In the genomic region with DNA sequence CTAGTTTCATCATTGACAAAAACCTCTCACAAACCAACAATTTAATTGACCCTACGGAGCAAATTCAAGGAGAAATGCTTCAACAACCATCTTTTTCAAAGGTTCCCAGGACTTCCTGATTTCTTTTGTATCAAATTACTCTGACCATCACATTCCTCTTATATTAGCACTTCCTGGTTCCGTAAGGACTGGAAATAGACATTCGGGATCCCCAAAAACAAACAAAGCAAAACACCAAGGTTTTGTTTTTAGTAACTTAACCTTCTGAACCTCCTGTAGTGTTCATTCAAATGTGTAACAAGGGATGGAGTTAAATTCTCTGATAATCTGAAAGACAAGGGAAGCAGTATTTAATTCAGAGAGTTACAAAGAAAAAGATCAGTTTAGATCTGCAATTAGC, we compare ENCODE assay signal across 23 cellular contexts.
DNase-seq lines count a peak whose midpoint lies in the region; ATAC-seq, FAIRE-seq and TF ChIP-seq lines count a peak whose summit lies in the region.
"Had no signal": no experiment of that assay in that cellular context is flagged by ENCODE, and none has a peak within 500 bp of the region (broad histone marks: within the 10 kb centered on the region; RNA-seq: fewer than 3 reads in every experiment).

No MANE protein-coding gene starts in this region.

- no peak for FAIRE-seq in HepG2 (lab: Jason Lieb, UNC)
- FAIRE-seq: colon, frontal cortex had no signal

- peak overlapping the region; percentile 62 for H3K27ac Mint-ChIP-seq in endothelial cell (ENCODE audit: unreplicated experiment)
- peak overlapping the region; percentile 2 to 68 (median 43) for H3K27ac Mint-ChIP-seq in nephron
- H3K27ac Mint-ChIP-seq in CD4-positive, alpha-beta T cell, result no peak overlapping the region
- H3K27ac Mint-ChIP-seq: CD4-positive, alpha-beta memory T cell; endodermal cell; mesothelial cell of epicardium had no signal

- TF ChIP-seq CTCF in PC-3 (conservative IDR thresholded peaks at IDR 0.05; ENCODE audit: low read depth, low read length) (no peak), endothelial cell (IDR thresholded peaks at IDR 0.05; ENCODE audit: unreplicated experiment) (no peak), nephron (IDR thresholded peaks at IDR 0.05; ENCODE audit: unreplicated experiment in 3 of 3) (no peak), foreskin keratinocyte (conservative IDR thresholded peaks at IDR 0.05) (no peak), HepG2 (CRISPR knock-in tag; IDR thresholded peaks at IDR 0.05) (no peak)
- TF ChIP-seq CTCF in CD4-positive, alpha-beta T cell (IDR thresholded peaks at IDR 0.05), result no peak

- H3K4me1 Mint-ChIP-seq in endothelial cell (ENCODE audit: unreplicated experiment), result peaks cover 39% of the 10 kb centered on the region
- H3K4me1 Mint-ChIP-seq in nephron, result peaks cover 9% of the 10 kb centered on the region
- no peaks in the 10 kb centered on the region for H3K4me1 Mint-ChIP-seq in CD4-positive, alpha-beta T cell (ENCODE audit: low read depth)
- H3K4me1 Mint-ChIP-seq: endodermal cell had no signal

- in situ Hi-C loops in HepG2 (cut with HindIII; ENCODE audit: extremely low pct_ligation_motif_present, low pct_unique_long_range_greater_than_20kb), result no loop called here

- peak overlapping the region; percentile 60 for H2AFZ ChIP-seq in PC-3 (ENCODE audit: low read length)
- no peak overlapping the region for H2AFZ ChIP-seq in HepG2 (ENCODE audit: low read length)

- H3K79me2 ChIP-seq in PC-3 (ENCODE audit: low read length), result no peaks in the 10 kb centered on the region
- no peaks in the 10 kb centered on the region for H3K79me2 ChIP-seq in HepG2 (ENCODE audit: insufficient read depth, low read length)

- TF ChIP-seq RAD21 in HepG2 (CRISPR knock-in tag; IDR thresholded peaks at IDR 0.05), result no peak

- H3K4me3 ChIP-seq in PC-3 (ENCODE audit: low read length) (no peak overlapping the region), HepG2 (replicated peaks in 1 of 3; ENCODE audit: insufficient read depth in 1 of 3, low read depth in 2 of 3, low read length in 3 of 3) (no peak overlapping the region)
- H3K4me3 ChIP-seq: testis had no signal

- H3K9me3 Mint-ChIP-seq in endothelial cell (ENCODE audit: unreplicated experiment), result no peaks in the 10 kb centered on the region
- peaks cover 25% of the 10 kb centered on the region for H3K9me3 Mint-ChIP-seq in nephron
- peaks cover 2% of the 10 kb centered on the region for H3K9me3 Mint-ChIP-seq in CD4-positive, alpha-beta T cell

- H3K36me3 Mint-ChIP-seq in endothelial cell (ENCODE audit: low read depth, unreplicated experiment) (peaks cover 3% of the 10 kb centered on the region), nephron (ENCODE audit: low read depth) (no peaks in the 10 kb centered on the region)
- H3K36me3 Mint-ChIP-seq in CD4-positive, alpha-beta T cell (ENCODE audit: low read depth), result no peaks in the 10 kb centered on the region
- H3K36me3 Mint-ChIP-seq: CD4-positive, alpha-beta memory T cell; mesothelial cell of epicardium had no signal

- H3K27me3 ChIP-seq in PC-3 (ENCODE audit: low read length) (no peaks in the 10 kb centered on the region), foreskin keratinocyte (no peaks in the 10 kb centered on the region), HepG2 (ENCODE audit: control insufficient read depth in 1 of 2, insufficient read depth in 2 of 2, low read length in 2 of 2) (0 out of 5 replicates have a peak, but pooled peaks cover 0 to 5% of the 10 kb centered on the region in 2 experiments)
- H3K27me3 ChIP-seq in CD4-positive, alpha-beta T cell (ENCODE audit: control insufficient read depth, insufficient read depth, low read length), result no peaks in the 10 kb centered on the region
- H3K27me3 ChIP-seq: testis had no signal

- no peak for TF ChIP-seq POLR2A in HepG2 (IDR thresholded peaks at IDR 0.05; ENCODE audit: insufficient read depth in 1 of 2, low read depth in 2 of 2, low read length in 2 of 2)

- POLR2A ChIA-PET in PC-3 (lab: Charles Lee; ENCODE audit: unreplicated experiment) (no interaction called here), HepG2 (lab: Yijun Ruan, JAX) (no interaction called here)
- POLR2A ChIA-PET in CD4-positive, alpha-beta T cell (lab: Charles Lee), result no interaction called here

- H3K9me3 ChIP-seq in PC-3 (ENCODE audit: low read length) (peaks cover 14% of the 10 kb centered on the region), HepG2 (ENCODE audit: low read length) (no peaks in the 10 kb centered on the region)
- H3K9me3 ChIP-seq in CD4-positive, alpha-beta T cell (ENCODE audit: control insufficient read depth, low read length), result no peaks in the 10 kb centered on the region
- H3K9me3 ChIP-seq: testis had no signal

- H3K9me2 ChIP-seq in PC-3 (replicated peaks; ENCODE audit: low read length), result no peaks in the 10 kb centered on the region

- H3K4me2 ChIP-seq in PC-3 (ENCODE audit: low read length), result peak overlapping the region; percentile 19
- no peak overlapping the region for H3K4me2 ChIP-seq in HepG2 (ENCODE audit: low read depth, low read length)

- H3K27ac ChIP-seq in PC-3 (ENCODE audit: low read length), result peak overlapping the region; percentile 25
- no peak overlapping the region for H3K27ac ChIP-seq in foreskin keratinocyte
- H3K27ac ChIP-seq in HepG2 (ENCODE audit: extremely low read length, insufficient read depth, low read length), result no peak overlapping the region
- H3K27ac ChIP-seq in CD4-positive, alpha-beta T cell (ENCODE audit: low read depth, low read length), result no peak overlapping the region
- H3K27ac ChIP-seq: testis had no signal

- H4K20me1 ChIP-seq in PC-3 (ENCODE audit: low read length) (no peaks in the 10 kb centered on the region), HepG2 (ENCODE audit: insufficient read depth, low read length) (no peaks in the 10 kb centered on the region)

- peaks cover 2% of the 10 kb centered on the region for H3K27me3 Mint-ChIP-seq in endothelial cell (ENCODE audit: unreplicated experiment)
- H3K27me3 Mint-ChIP-seq in nephron (ENCODE audit: low read depth), result no peaks in the 10 kb centered on the region
- no peaks in the 10 kb centered on the region for H3K27me3 Mint-ChIP-seq in CD4-positive, alpha-beta T cell

- peak; percentile 26 for DNase-seq in EL
- peak; percentile 80 for DNase-seq in PC-3
- no peak for DNase-seq in endothelial cell (ENCODE audit: low spot score)
- no peak for DNase-seq in foreskin keratinocyte
- DNase-seq in HepG2 (ENCODE audit: low spot score), result no peak
- DNase-seq in middle frontal gyrus (ENCODE audit: extremely low spot score, low spot score), result no peak
- no peak for DNase-seq in CD4-positive, alpha-beta T cell
- DNase-seq: activated CD4-positive, alpha-beta T cell treated with anti-CD3 and anti-CD28 coated beads, Interleukin-2, amount 50 U/mL, for 1 hour; activated CD8-positive, alpha-beta memory T cell treated with anti-CD3 and anti-CD28 coated beads, Interleukin-2, amount 50 U/mL, for 48 hours; activated gamma-delta T cell treated with Interleukin-2 at 50 U/mL for 16 hours; CD4-positive, alpha-beta memory T cell; DMS79; endodermal cell; left cardiac atrium; NCI-H1417; NCI-H526; retina; Right ventricle myocardium superior; testis had no signal

- BruUV-seq in PC-3 (replicated peaks; lab: Mats Ljungman, UMichigan), result no TSS peak
- BruUV-seq in HepG2 (replicated peaks; lab: Mats Ljungman, UMichigan), result no TSS peak

- H3K9ac ChIP-seq in PC-3 (ENCODE audit: low read length) (peak overlapping the region; percentile 1; the same call in 1 of the 2 replicates), HepG2 (ENCODE audit: insufficient read depth, low read depth, low read length) (no peak overlapping the region)

- H3K4me3 Mint-ChIP-seq in endothelial cell (ENCODE audit: unreplicated experiment), result no peak overlapping the region
- no peak overlapping the region for H3K4me3 Mint-ChIP-seq in nephron
- no peak overlapping the region for H3K4me3 Mint-ChIP-seq in CD4-positive, alpha-beta T cell
- H3K4me3 Mint-ChIP-seq: CD4-positive, alpha-beta memory T cell; endodermal cell; mesothelial cell of epicardium had no signal

- WGBS in HepG2 (ENCODE audit: low lambda C conversion rate), result 45% methylated on average over 3 of the region's 3 CpGs

- H3F3A ChIP-seq in PC-3 (ENCODE audit: low read length, unreplicated experiment), result no peaks in the 10 kb centered on the region

- peaks cover 4% of the 10 kb centered on the region; the same call in 1 of the 2 replicates for H3K36me3 ChIP-seq in PC-3 (ENCODE audit: low read depth, low read length)
- no peaks in the 10 kb centered on the region for H3K36me3 ChIP-seq in HepG2 (replicated peaks in 1 of 2; ENCODE audit: control insufficient read depth in 1 of 2, insufficient read depth in 2 of 2, low read length in 2 of 2)

- TF ChIP-seq EP300 in HepG2 (IDR thresholded peaks at IDR 0.05; ENCODE audit: low read depth in 2 of 2, low read length in 2 of 2), result no peak
- TF ChIP-seq EP300 in HepG2 (CRISPR knock-in tag; IDR thresholded peaks at IDR 0.05; ENCODE audit: borderline replicate concordance), result no peak

- H3K4me1 ChIP-seq in PC-3 (ENCODE audit: insufficient read depth, low read length) (peaks cover 12% of the 10 kb centered on the region), foreskin keratinocyte (peaks cover 3% of the 10 kb centered on the region), HepG2 (ENCODE audit: insufficient read depth, low read length) (peaks cover 13% of the 10 kb centered on the region; the same call in 1 of the 2 replicates)

- intact Hi-C loops in PC-3 (cut with micrococcal nuclease), result no loop called here
- intact Hi-C loops in HepG2 (cut with micrococcal nuclease; ENCODE audit: unreplicated experiment), result no loop called here
- intact Hi-C loops in CD4-positive, alpha-beta T cell (cut with DNase I, micrococcal nuclease), result no loop called here

- ATAC-seq in PC-3 (peak; percentile 76), foreskin keratinocyte (no peak), HepG2 (no peak)
- ATAC-seq in CD4-positive, alpha-beta T cell (ENCODE audit: poor library complexity), result no peak

- CTCF ChIA-PET in PC-3 (lab: Charles Lee) (no interaction called here), HepG2 (lab: Yijun Ruan, JAX; ENCODE audit: low intra/inter-chr PET ratio, low total read pairs) (no interaction called here)
- CTCF ChIA-PET in CD4-positive, alpha-beta T cell (lab: Charles Lee), result no interaction called here

TF ChIP-seq in HepG2, 621 proteins besides CTCF, POLR2A, EP300 and RAD21 (continues in another document):
- no peak for TF ChIP-seq ZNF644 (CRISPR knock-in tag; IDR thresholded peaks at IDR 0.05; ENCODE audit: low read depth)
- no peak for TF ChIP-seq REXO4 (CRISPR knock-in tag; IDR thresholded peaks at IDR 0.05; ENCODE audit: borderline replicate concordance)
- TF ChIP-seq CENPT (CRISPR knock-in tag; IDR thresholded peaks at IDR 0.05; ENCODE audit: low read depth), result no peak
- no peak for TF ChIP-seq SP2 (CRISPR knock-in tag; IDR thresholded peaks at IDR 0.05)
- TF ChIP-seq ONECUT2 (CRISPR knock-in tag; IDR thresholded peaks at IDR 0.05), result no peak
- no peak for TF ChIP-seq SMARCC2 (IDR thresholded peaks at IDR 0.05)
- no peak for TF ChIP-seq PCBP1 (IDR thresholded peaks at IDR 0.05; ENCODE audit: borderline replicate concordance, low read depth, low read length)
- TF ChIP-seq ZNF530 (CRISPR knock-in tag; IDR thresholded peaks at IDR 0.05; ENCODE audit: low read depth), result no peak
- no peak for TF ChIP-seq U2AF1 (optimal IDR thresholded peaks at IDR 0.05; ENCODE audit: low read depth, low read length)
- no peak for TF ChIP-seq ZNF543 (CRISPR knock-in tag; IDR thresholded peaks at IDR 0.05)
- no peak for TF ChIP-seq FOXK2 (IDR thresholded peaks at IDR 0.05)
- TF ChIP-seq ZNF282 (IDR thresholded peaks at IDR 0.05; ENCODE audit: partially characterized antibody), result no peak

Comparison
In these comparisons a context has a peak if more than half of its experiments do, and no peak if none do; other contexts are left out.
1. DNase-seq: peak in EL (single experiment) and PC-3 (single experiment); none in endothelial cell (single experiment), foreskin keratinocyte (0 of 2), HepG2 (single experiment), middle frontal gyrus (single experiment) and CD4-positive, alpha-beta T cell (0 of 10).